3 cellular contexts compared by ENCODE assay signal in genomic region chr11:100831929-100832480, GRCh38.
TF ChIP-seq lines count a peak whose summit lies in the region.

No MANE protein-coding gene starts in this region.

TF ChIP-seq in liver, 16 proteins besides CTCF, POLR2A, EP300 and RAD21:
- TF ChIP-seq, protein P1, sequence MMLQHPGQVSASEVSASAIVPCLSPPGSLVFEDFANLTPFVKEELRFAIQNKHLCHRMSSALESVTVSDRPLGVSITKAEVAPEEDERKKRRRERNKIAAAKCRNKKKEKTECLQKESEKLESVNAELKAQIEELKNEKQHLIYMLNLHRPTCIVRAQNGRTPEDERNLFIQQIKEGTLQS (IDR thresholded peaks at IDR 0.05) = peak; percentile 32
- TF ChIP-seq FOXA1 (IDR thresholded peaks at IDR 0.05) = no peak
- TF ChIP-seq HNF4A (conservative IDR thresholded peaks at IDR 0.05) = peak; percentile 37 to 75
- peak; percentile 85 for TF ChIP-seq MAX (IDR thresholded peaks at IDR 0.05)
- peak in 1 of 2 donors; percentile 74 for TF ChIP-seq RXRA (IDR thresholded peaks at IDR 0.05)
- TF ChIP-seq HNF4G (IDR thresholded peaks at IDR 0.05) = no peak
- TF ChIP-seq, protein P2, sequence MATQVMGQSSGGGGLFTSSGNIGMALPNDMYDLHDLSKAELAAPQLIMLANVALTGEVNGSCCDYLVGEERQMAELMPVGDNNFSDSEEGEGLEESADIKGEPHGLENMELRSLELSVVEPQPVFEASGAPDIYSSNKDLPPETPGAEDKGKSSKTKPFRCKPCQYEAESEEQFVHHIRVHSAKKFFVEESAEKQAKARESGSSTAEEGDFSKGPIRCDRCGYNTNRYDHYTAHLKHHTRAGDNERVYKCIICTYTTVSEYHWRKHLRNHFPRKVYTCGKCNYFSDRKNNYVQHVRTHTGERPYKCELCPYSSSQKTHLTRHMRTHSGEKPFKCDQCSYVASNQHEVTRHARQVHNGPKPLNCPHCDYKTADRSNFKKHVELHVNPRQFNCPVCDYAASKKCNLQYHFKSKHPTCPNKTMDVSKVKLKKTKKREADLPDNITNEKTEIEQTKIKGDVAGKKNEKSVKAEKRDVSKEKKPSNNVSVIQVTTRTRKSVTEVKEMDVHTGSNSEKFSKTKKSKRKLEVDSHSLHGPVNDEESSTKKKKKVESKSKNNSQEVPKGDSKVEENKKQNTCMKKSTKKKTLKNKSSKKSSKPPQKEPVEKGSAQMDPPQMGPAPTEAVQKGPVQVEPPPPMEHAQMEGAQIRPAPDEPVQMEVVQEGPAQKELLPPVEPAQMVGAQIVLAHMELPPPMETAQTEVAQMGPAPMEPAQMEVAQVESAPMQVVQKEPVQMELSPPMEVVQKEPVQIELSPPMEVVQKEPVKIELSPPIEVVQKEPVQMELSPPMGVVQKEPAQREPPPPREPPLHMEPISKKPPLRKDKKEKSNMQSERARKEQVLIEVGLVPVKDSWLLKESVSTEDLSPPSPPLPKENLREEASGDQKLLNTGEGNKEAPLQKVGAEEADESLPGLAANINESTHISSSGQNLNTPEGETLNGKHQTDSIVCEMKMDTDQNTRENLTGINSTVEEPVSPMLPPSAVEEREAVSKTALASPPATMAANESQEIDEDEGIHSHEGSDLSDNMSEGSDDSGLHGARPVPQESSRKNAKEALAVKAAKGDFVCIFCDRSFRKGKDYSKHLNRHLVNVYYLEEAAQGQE (IDR thresholded peaks at IDR 0.05) = peak; percentile 16
- TF ChIP-seq EGR1 (IDR thresholded peaks at IDR 0.05; ENCODE audit: low read depth in 2 of 2) = peak in 1 of 2 donors; percentile 51
- TF ChIP-seq NR2F2 (IDR thresholded peaks at IDR 0.05) = no peak
- no peak for TF ChIP-seq TAF1 (conservative IDR thresholded peaks at IDR 0.05)
- TF ChIP-seq ZBTB33 (IDR thresholded peaks at IDR 0.05) = peak; percentile 84
- peak; percentile 94 for TF ChIP-seq YY1 (IDR thresholded peaks at IDR 0.05)
- TF ChIP-seq SP1 (IDR thresholded peaks at IDR 0.05) = peak; percentile 18
TF ChIP-seq in liver: peak in this region for 9.

TF ChIP-seq in HepG2, 621 proteins besides CTCF, POLR2A, EP300 and RAD21 (continued from another document):
- TF ChIP-seq, protein P3, sequence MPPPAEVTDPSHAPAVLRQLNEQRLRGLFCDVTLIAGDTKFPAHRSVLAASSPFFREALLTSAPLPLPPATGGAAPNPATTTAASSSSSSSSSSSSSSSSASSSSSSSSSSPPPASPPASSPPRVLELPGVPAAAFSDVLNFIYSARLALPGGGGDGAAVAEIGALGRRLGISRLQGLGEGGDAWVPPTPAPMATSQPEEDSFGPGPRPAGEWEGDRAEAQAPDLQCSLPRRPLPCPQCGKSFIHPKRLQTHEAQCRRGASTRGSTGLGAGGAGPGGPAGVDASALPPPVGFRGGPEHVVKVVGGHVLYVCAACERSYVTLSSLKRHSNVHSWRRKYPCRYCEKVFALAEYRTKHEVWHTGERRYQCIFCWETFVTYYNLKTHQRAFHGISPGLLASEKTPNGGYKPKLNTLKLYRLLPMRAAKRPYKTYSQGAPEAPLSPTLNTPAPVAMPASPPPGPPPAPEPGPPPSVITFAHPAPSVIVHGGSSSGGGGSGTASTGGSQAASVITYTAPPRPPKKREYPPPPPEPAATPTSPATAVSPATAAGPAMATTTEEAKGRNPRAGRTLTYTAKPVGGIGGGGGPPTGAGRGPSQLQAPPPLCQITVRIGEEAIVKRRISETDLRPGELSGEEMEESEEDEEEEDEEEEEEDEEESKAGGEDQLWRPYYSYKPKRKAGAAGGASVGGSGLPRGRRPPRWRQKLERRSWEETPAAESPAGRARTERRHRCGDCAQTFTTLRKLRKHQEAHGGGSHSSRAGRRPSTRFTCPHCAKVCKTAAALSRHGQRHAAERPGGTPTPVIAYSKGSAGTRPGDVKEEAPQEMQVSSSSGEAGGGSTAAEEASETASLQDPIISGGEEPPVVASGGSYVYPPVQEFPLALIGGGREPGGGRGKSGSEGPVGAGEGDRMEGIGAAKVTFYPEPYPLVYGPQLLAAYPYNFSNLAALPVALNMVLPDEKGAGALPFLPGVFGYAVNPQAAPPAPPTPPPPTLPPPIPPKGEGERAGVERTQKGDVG (CRISPR knock-in tag; IDR thresholded peaks at IDR 0.05; ENCODE audit: borderline replicate concordance) = no peak
- TF ChIP-seq PAWR (CRISPR knock-in tag; IDR thresholded peaks at IDR 0.05; ENCODE audit: borderline replicate concordance) (no peak), DR1 (CRISPR knock-in tag; IDR thresholded peaks at IDR 0.05) (no peak), RBFOX2 (IDR thresholded peaks at IDR 0.05; ENCODE audit: low read depth, low read length) (no peak), ZNF225 (CRISPR knock-in tag; IDR thresholded peaks at IDR 0.05) (no peak), ZNF607 (CRISPR knock-in tag; IDR thresholded peaks at IDR 0.05; ENCODE audit: borderline replicate concordance) (no peak), SIN3A (IDR thresholded peaks at IDR 0.05; ENCODE audit: borderline replicate concordance, low read depth, low read length) (no peak), ZKSCAN1 (IDR thresholded peaks at IDR 0.05; ENCODE audit: low read length) (no peak), ZNF446 (CRISPR knock-in tag; IDR thresholded peaks at IDR 0.05) (no peak), ZBTB34 (CRISPR knock-in tag; IDR thresholded peaks at IDR 0.05) (no peak), NR1H2 (CRISPR knock-in tag; IDR thresholded peaks at IDR 0.05; ENCODE audit: borderline replicate concordance, low read depth) (no peak), GATAD2A (CRISPR knock-in tag; IDR thresholded peaks at IDR 0.05) (no peak), TCF7L2 (IDR thresholded peaks at IDR 0.05; ENCODE audit: low read depth, low read length) (no peak)
- TF ChIP-seq, protein P4, sequence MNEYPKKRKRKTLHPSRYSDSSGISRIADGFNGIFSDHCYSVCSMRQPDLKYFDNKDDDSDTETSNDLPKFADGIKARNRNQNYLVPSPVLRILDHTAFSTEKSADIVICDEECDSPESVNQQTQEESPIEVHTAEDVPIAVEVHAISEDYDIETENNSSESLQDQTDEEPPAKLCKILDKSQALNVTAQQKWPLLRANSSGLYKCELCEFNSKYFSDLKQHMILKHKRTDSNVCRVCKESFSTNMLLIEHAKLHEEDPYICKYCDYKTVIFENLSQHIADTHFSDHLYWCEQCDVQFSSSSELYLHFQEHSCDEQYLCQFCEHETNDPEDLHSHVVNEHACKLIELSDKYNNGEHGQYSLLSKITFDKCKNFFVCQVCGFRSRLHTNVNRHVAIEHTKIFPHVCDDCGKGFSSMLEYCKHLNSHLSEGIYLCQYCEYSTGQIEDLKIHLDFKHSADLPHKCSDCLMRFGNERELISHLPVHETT (CRISPR knock-in tag; conservative IDR thresholded peaks at IDR 0.05) = no peak

TF ChIP-seq in H1, 55 proteins besides CTCF, POLR2A, EP300 and RAD21 (continued from another document):
- no peak for TF ChIP-seq RXRA (IDR thresholded peaks at IDR 0.05; ENCODE audit: insufficient read depth, low read depth, low read length)
- TF ChIP-seq GTF2F1 (IDR thresholded peaks at IDR 0.05; ENCODE audit: borderline replicate concordance, low read depth, low read length) = no peak
- TF ChIP-seq CTBP2 (IDR thresholded peaks at IDR 0.05; ENCODE audit: borderline replicate concordance, insufficient read depth, insufficient read length, low read length) = no peak
- TF ChIP-seq BACH1 (IDR thresholded peaks at IDR 0.05; ENCODE audit: low read length) = no peak
- TF ChIP-seq SP4 (IDR thresholded peaks at IDR 0.05; ENCODE audit: low read length) = no peak
- TF ChIP-seq CHD1 (IDR thresholded peaks at IDR 0.05; ENCODE audit: low read depth, low read length) = no peak
- no peak for TF ChIP-seq SRF (IDR thresholded peaks at IDR 0.05; ENCODE audit: low read depth, low read length)
- TF ChIP-seq, protein P1 (IDR thresholded peaks at IDR 0.05; ENCODE audit: insufficient read depth, low read depth, low read length) = no peak
- TF ChIP-seq BCL11A (IDR thresholded peaks at IDR 0.05; ENCODE audit: low read depth in 2 of 2, low read length in 2 of 2) = no peak
- no peak for TF ChIP-seq EZH2 (IDR thresholded peaks at IDR 0.05; ENCODE audit: low read depth, low read length, severe bottlenecking)
- no peak for TF ChIP-seq SP2 (IDR thresholded peaks at IDR 0.05; ENCODE audit: low read length)
- TF ChIP-seq SUZ12 (IDR thresholded peaks at IDR 0.05; ENCODE audit: low read length) = no peak
- no peak for TF ChIP-seq USF2 (IDR thresholded peaks at IDR 0.05; ENCODE audit: low read length)
- no peak for TF ChIP-seq KDM1A (IDR thresholded peaks at IDR 0.05; ENCODE audit: borderline replicate concordance, low read length)
- TF ChIP-seq TBP (IDR thresholded peaks at IDR 0.05; ENCODE audit: low read depth, low read length) = no peak
- TF ChIP-seq SIN3A (conservative IDR thresholded peaks at IDR 0.05 in 1 of 2, IDR thresholded peaks at IDR 0.05 in 1 of 2; ENCODE audit: low read depth in 1 of 2, low read length in 2 of 2) = no peak
- no peak for TF ChIP-seq TCF12 (IDR thresholded peaks at IDR 0.05; ENCODE audit: low read depth, low read length)
- TF ChIP-seq KDM4A (IDR thresholded peaks at IDR 0.05; ENCODE audit: low read depth, low read length, severe bottlenecking) = no peak
